15 cellular contexts compared by ENCODE assay signal in genomic region chr12:131676544-131676943, GRCh38.
"Had no signal": no experiment of that assay in that cellular context is flagged by ENCODE, and none has a peak within 500 bp of the region (broad histone marks: within the 10 kb centered on the region; RNA-seq: fewer than 3 reads in every experiment).

No MANE protein-coding gene starts in this region.

- H3K4me3 ChIP-seq: heart left ventricle had no signal

- H3K27ac Mint-ChIP-seq: mesothelial cell of epicardium; natural killer cell treated with Interleukin-12 subunit alpha and Interleukin-12 subunit beta and Interleukin-15 and Interleukin-18, amount 100 ng/mL, for 72 hours had no signal

- H3K27ac ChIP-seq: heart left ventricle, neutrophil had no signal

- H3K36me3 ChIP-seq: heart left ventricle, neutrophil had no signal

- H3K4me1 Mint-ChIP-seq: mesothelial cell of epicardium had no signal

- FAIRE-seq: endometrium, frontal cortex, small intestine had no signal

- H3K27me3 ChIP-seq: neutrophil had no signal

- ATAC-seq: esophagus mucosa; heart left ventricle; natural killer cell treated with Interleukin-12 subunit alpha and Interleukin-12 subunit beta and Interleukin-15 and Interleukin-18, amount 100 ng/mL, for 72 hours had no signal

- H3K36me3 Mint-ChIP-seq: mesothelial cell of epicardium; natural killer cell treated with Interleukin-12 subunit alpha and Interleukin-12 subunit beta and Interleukin-15 and Interleukin-18, amount 100 ng/mL, for 72 hours had no signal

- H3K4me3 Mint-ChIP-seq: mesothelial cell of epicardium; natural killer cell treated with Interleukin-12 subunit alpha and Interleukin-12 subunit beta and Interleukin-15 and Interleukin-18, amount 100 ng/mL, for 72 hours had no signal

- H3K9me3 Mint-ChIP-seq: natural killer cell treated with Interleukin-12 subunit alpha and Interleukin-12 subunit beta and Interleukin-15 and Interleukin-18, amount 100 ng/mL, for 72 hours had no signal

- DNase-seq: effector memory CD4-positive, alpha-beta T cell; heart left ventricle; hippocampal formation; kidney glomerular epithelial cell; mammary epithelial cell; small intestine; stimulated activated CD4-positive, alpha-beta T cell treated with anti-CD3 and anti-CD28 coated beads, Interleukin-12 subunit alpha, Interleukin-12 subunit beta, amount 100 ng/mL, for 4 hours; stimulated activated naive CD4-positive, alpha-beta T cell treated with Interleukin-2 at 50 U/mL for 16 hours; trophoblast cell had no signal

- H3K9me3 ChIP-seq: neutrophil had no signal
